In the genomic region with DNA sequence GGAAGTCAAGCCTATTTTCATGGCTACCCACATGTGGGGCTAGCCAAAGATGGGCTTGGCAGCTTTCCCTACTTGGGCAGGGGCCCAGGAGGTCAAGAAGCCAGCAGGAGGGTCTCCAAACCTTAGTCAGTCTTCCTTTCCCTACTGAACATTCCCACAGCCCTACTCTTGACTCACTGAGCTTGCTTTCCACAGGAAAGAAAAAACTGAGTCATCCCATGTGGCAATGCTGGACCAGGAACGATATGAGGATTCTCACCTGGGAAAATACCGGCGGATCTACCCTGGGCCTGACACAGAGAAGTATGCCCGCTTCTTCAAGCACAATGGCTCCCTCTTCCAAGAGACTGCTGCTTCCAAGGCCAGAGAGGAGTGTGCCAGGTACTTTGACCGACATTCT, we compare ENCODE assay signal across 1 cellular context.
TF ChIP-seq lines count a peak whose summit lies in the region.

No MANE protein-coding gene starts in this region.

TF ChIP-seq in HCT116, 20 proteins besides CTCF, POLR2A, EP300 and RAD21:
- TF ChIP-seq EZH2phosphoT487 (IDR thresholded peaks at IDR 0.05; ENCODE audit: borderline replicate concordance): no peak
- TF ChIP-seq CEBPB (IDR thresholded peaks at IDR 0.05; ENCODE audit: low read depth): no peak
- no peak for TF ChIP-seq ATF3 (IDR thresholded peaks at IDR 0.05)
- no peak for TF ChIP-seq YY1 (IDR thresholded peaks at IDR 0.05; ENCODE audit: extremely low read depth, insufficient replicate concordance, low read depth, low read length)
- no peak for TF ChIP-seq SP1 (IDR thresholded peaks at IDR 0.05; ENCODE audit: low read depth)
- no peak for TF ChIP-seq ZBTB33 (IDR thresholded peaks at IDR 0.05; ENCODE audit: extremely low read depth, insufficient replicate concordance, low read length)
- no peak for TF ChIP-seq REST (IDR thresholded peaks at IDR 0.05; ENCODE audit: low read depth)
- no peak for TF ChIP-seq ZNF274 (IDR thresholded peaks at IDR 0.05; ENCODE audit: low read depth, low read length)
- TF ChIP-seq ELF1 (IDR thresholded peaks at IDR 0.05; ENCODE audit: borderline replicate concordance, low read depth): no peak
